1 cellular context compared by ENCODE assay signal in the genomic region with DNA sequence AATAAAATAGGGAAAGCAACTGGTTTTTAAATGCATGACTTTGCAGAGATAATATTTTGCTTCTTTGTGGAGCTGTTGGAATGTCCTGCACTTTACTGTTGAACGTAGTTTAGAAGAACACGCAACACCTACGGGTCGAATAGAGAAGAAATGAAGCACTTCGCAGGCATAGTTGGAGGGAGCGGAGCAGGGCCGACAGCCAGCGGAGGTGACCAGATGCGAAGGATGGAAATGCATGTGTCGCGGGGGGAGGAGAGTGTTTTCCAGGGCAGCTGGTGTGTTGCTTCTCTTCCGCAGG.
TF ChIP-seq lines count a peak whose summit lies in the region.

No MANE protein-coding gene starts in this region.

TF ChIP-seq in K562, 482 proteins besides CTCF, POLR2A, EP300 and RAD21 (continued from another document and continues in another):
- no peak for TF ChIP-seq GTF3C2 (IDR thresholded peaks at IDR 0.05; ENCODE audit: borderline replicate concordance, extremely low read depth, insufficient read length)
- no peak for TF ChIP-seq ZNF3 (CRISPR knock-in tag; IDR thresholded peaks at IDR 0.05)
- TF ChIP-seq, protein P1, sequence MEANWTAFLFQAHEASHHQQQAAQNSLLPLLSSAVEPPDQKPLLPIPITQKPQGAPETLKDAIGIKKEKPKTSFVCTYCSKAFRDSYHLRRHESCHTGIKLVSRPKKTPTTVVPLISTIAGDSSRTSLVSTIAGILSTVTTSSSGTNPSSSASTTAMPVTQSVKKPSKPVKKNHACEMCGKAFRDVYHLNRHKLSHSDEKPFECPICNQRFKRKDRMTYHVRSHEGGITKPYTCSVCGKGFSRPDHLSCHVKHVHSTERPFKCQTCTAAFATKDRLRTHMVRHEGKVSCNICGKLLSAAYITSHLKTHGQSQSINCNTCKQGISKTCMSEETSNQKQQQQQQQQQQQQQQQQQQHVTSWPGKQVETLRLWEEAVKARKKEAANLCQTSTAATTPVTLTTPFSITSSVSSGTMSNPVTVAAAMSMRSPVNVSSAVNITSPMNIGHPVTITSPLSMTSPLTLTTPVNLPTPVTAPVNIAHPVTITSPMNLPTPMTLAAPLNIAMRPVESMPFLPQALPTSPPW (CRISPR knock-in tag; IDR thresholded peaks at IDR 0.05), result 0 out of 2 replicates have a peak, but pooled peaks have one; percentile 38
- no peak for TF ChIP-seq KDM2B (CRISPR knock-in tag; IDR thresholded peaks at IDR 0.05)
- TF ChIP-seq ZNF133 (CRISPR knock-in tag; IDR thresholded peaks at IDR 0.05), result no peak
- TF ChIP-seq RBFOX2 (IDR thresholded peaks at IDR 0.05; ENCODE audit: low read depth, low read length), result no peak
- TF ChIP-seq NCOA2 (IDR thresholded peaks at IDR 0.05; ENCODE audit: partially characterized antibody in 2 of 2), result no peak
- TF ChIP-seq SRSF3 (IDR thresholded peaks at IDR 0.05; ENCODE audit: insufficient read depth, low read length), result no peak
- TF ChIP-seq CBX8 (IDR thresholded peaks at IDR 0.05; ENCODE audit: borderline replicate concordance, extremely low read depth, low read depth, low read length, poor library complexity, severe bottlenecking), result no peak
- TF ChIP-seq ARID1B (IDR thresholded peaks at IDR 0.05), result peak; percentile 28; the same call in 1 of the 2 replicates
- 0 out of 4 replicates have a peak, but pooled peaks of 1 of the 2 experiments have one; percentile 34 for TF ChIP-seq HDAC1 (IDR thresholded peaks at IDR 0.05)
- no peak for TF ChIP-seq HDGF (IDR thresholded peaks at IDR 0.05)
- TF ChIP-seq, protein P2, sequence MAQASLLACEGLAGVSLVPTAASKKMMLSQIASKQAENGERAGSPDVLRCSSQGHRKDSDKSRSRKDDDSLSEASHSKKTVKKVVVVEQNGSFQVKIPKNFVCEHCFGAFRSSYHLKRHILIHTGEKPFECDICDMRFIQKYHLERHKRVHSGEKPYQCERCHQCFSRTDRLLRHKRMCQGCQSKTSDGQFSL (CRISPR knock-in tag; IDR thresholded peaks at IDR 0.05), result no peak
- TF ChIP-seq, protein P2 (tag; IDR thresholded peaks at IDR 0.05), result no peak
- TF ChIP-seq RBBP5 (IDR thresholded peaks at IDR 0.05; ENCODE audit: borderline replicate concordance, insufficient read depth, low read length, poor library complexity, severe bottlenecking), result no peak
- no peak for TF ChIP-seq BACH1 (tag; IDR thresholded peaks at IDR 0.05)
- TF ChIP-seq, protein P3, sequence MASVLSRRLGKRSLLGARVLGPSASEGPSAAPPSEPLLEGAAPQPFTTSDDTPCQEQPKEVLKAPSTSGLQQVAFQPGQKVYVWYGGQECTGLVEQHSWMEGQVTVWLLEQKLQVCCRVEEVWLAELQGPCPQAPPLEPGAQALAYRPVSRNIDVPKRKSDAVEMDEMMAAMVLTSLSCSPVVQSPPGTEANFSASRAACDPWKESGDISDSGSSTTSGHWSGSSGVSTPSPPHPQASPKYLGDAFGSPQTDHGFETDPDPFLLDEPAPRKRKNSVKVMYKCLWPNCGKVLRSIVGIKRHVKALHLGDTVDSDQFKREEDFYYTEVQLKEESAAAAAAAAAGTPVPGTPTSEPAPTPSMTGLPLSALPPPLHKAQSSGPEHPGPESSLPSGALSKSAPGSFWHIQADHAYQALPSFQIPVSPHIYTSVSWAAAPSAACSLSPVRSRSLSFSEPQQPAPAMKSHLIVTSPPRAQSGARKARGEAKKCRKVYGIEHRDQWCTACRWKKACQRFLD (CRISPR knock-in tag; IDR thresholded peaks at IDR 0.05), result no peak
- no peak for TF ChIP-seq TFE3 (CRISPR knock-in tag; IDR thresholded peaks at IDR 0.05)
- no peak for TF ChIP-seq RUNX1 (IDR thresholded peaks at IDR 0.05; ENCODE audit: low read depth)
- no peak for TF ChIP-seq PRPF4 (IDR thresholded peaks at IDR 0.05; ENCODE audit: insufficient read depth, low read depth, low read length, poor library complexity, severe bottlenecking)
- TF ChIP-seq MTA2 (IDR thresholded peaks at IDR 0.05; ENCODE audit: low read depth), result no peak
- TF ChIP-seq SP2 (IDR thresholded peaks at IDR 0.05; ENCODE audit: extremely low read depth, low read depth, low read length, poor library complexity, severe bottlenecking), result no peak
- peak; percentile 46 for TF ChIP-seq BRD9 (IDR thresholded peaks at IDR 0.05; ENCODE audit: low read depth, partially characterized antibody)
- TF ChIP-seq ZFP30 (CRISPR knock-in tag; IDR thresholded peaks at IDR 0.05; ENCODE audit: borderline replicate concordance), result no peak
- no peak for TF ChIP-seq HDAC8 (tag; IDR thresholded peaks at IDR 0.05)
- TF ChIP-seq NCOR1 (IDR thresholded peaks at IDR 0.05), result no peak
- no peak for TF ChIP-seq NFXL1 (CRISPR knock-in tag; IDR thresholded peaks at IDR 0.05)
- TF ChIP-seq NFIC (IDR thresholded peaks at IDR 0.05), result 0 out of 2 replicates have a peak, but pooled peaks have one; percentile 3
- no peak for TF ChIP-seq ATF7 (IDR thresholded peaks at IDR 0.05)
- TF ChIP-seq, protein P4, sequence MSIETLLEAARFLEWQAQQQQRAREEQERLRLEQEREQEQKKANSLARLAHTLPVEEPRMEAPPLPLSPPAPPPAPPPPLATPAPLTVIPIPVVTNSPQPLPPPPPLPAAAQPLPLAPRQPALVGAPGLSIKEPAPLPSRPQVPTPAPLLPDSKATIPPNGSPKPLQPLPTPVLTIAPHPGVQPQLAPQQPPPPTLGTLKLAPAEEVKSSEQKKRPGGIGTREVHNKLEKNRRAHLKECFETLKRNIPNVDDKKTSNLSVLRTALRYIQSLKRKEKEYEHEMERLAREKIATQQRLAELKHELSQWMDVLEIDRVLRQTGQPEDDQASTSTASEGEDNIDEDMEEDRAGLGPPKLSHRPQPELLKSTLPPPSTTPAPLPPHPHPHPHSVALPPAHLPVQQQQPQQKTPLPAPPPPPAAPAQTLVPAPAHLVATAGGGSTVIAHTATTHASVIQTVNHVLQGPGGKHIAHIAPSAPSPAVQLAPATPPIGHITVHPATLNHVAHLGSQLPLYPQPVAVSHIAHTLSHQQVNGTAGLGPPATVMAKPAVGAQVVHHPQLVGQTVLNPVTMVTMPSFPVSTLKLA (conservative IDR thresholded peaks at IDR 0.05), result peak in 1 of 2 experiments; percentile 43; a peak in 1 of 4 replicates
- TF ChIP-seq HSF4 (CRISPR knock-in tag; IDR thresholded peaks at IDR 0.05; ENCODE audit: borderline replicate concordance), result no peak
- TF ChIP-seq ZNF24 (IDR thresholded peaks at IDR 0.05), result peak; percentile 68; the same call in 1 of the 2 replicates
- TF ChIP-seq SMARCA4 (IDR thresholded peaks at IDR 0.05), result peak; percentile 40; the same call in 1 of the 2 replicates
- TF ChIP-seq, protein P5, sequence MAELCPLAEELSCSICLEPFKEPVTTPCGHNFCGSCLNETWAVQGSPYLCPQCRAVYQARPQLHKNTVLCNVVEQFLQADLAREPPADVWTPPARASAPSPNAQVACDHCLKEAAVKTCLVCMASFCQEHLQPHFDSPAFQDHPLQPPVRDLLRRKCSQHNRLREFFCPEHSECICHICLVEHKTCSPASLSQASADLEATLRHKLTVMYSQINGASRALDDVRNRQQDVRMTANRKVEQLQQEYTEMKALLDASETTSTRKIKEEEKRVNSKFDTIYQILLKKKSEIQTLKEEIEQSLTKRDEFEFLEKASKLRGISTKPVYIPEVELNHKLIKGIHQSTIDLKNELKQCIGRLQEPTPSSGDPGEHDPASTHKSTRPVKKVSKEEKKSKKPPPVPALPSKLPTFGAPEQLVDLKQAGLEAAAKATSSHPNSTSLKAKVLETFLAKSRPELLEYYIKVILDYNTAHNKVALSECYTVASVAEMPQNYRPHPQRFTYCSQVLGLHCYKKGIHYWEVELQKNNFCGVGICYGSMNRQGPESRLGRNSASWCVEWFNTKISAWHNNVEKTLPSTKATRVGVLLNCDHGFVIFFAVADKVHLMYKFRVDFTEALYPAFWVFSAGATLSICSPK (IDR thresholded peaks at IDR 0.05; ENCODE audit: borderline replicate concordance), result no peak; the same call in 1 of the 2 replicates
- TF ChIP-seq NR2C2 (CRISPR knock-in tag; IDR thresholded peaks at IDR 0.05), result no peak
- TF ChIP-seq NR2C2 (tag; IDR thresholded peaks at IDR 0.05), result no peak; the same call in 1 of the 2 replicates
- TF ChIP-seq, protein P6, sequence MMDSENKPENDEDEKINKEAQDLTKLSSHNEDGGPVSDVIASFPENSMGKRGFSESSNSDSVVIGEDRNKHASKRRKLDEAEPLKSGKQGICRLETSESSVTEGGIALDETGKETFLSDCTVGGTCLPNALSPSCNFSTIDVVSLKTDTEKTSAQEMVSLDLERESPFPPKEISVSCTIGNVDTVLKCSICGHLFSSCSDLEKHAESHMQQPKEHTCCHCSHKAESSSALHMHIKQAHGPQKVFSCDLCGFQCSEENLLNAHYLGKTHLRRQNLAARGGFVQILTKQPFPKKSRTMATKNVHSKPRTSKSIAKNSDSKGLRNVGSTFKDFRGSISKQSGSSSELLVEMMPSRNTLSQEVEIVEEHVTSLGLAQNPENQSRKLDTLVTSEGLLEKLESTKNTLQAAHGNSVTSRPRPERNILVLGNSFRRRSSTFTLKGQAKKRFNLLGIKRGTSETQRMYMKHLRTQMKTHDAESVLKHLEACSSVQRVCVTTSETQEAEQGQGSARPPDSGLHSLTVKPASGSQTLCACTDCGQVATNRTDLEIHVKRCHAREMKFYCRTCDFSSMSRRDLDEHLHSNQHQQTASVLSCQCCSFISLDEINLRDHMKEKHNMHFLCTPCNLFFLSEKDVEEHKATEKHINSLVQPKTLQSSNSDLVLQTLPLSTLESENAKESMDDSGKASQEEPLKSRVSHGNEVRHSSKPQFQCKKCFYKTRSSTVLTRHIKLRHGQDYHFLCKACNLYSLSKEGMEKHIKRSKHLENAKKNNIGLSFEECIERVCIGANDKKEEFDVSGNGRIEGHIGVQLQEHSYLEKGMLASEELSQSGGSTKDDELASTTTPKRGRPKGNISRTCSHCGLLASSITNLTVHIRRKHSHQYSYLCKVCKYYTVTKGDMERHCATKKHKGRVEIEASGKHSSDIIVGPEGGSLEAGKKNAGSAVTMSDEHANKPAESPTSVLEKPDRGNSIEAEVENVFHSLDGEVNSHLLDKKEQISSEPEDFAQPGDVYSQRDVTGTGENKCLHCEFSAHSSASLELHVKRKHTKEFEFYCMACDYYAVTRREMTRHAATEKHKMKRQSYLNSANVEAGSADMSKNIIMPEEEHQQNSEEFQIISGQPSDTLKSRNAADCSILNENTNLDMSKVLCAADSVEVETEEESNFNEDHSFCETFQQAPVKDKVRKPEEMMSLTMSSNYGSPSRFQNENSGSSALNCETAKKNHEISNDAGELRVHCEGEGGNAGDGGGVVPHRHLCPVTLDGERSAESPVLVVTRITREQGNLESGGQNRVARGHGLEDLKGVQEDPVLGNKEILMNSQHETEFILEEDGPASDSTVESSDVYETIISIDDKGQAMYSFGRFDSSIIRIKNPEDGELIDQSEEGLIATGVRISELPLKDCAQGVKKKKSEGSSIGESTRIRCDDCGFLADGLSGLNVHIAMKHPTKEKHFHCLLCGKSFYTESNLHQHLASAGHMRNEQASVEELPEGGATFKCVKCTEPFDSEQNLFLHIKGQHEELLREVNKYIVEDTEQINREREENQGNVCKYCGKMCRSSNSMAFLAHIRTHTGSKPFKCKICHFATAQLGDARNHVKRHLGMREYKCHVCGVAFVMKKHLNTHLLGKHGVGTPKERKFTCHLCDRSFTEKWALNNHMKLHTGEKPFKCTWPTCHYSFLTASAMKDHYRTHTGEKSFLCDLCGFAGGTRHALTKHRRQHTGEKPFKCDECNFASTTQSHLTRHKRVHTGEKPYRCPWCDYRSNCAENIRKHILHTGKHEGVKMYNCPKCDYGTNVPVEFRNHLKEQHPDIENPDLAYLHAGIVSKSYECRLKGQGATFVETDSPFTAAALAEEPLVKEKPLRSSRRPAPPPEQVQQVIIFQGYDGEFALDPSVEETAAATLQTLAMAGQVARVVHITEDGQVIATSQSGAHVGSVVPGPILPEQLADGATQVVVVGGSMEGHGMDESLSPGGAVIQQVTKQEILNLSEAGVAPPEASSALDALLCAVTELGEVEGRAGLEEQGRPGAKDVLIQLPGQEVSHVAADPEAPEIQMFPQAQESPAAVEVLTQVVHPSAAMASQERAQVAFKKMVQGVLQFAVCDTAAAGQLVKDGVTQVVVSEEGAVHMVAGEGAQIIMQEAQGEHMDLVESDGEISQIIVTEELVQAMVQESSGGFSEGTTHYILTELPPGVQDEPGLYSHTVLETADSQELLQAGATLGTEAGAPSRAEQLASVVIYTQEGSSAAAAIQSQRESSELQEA (IDR thresholded peaks at IDR 0.05; ENCODE audit: low read depth), result no peak
- TF ChIP-seq KDM5B (IDR thresholded peaks at IDR 0.05; ENCODE audit: insufficient replicate concordance, low read depth, low read length), result peak; percentile 66
- TF ChIP-seq MXI1 (IDR thresholded peaks at IDR 0.05; ENCODE audit: low read depth, low read length), result no peak
- no peak for TF ChIP-seq ZNF695 (CRISPR knock-in tag; IDR thresholded peaks at IDR 0.05)
- no peak for TF ChIP-seq ZFP1 (CRISPR knock-in tag; IDR thresholded peaks at IDR 0.05)
- TF ChIP-seq EP400 (IDR thresholded peaks at IDR 0.05), result 0 out of 2 replicates have a peak, but pooled peaks have one; percentile 44
- no peak for TF ChIP-seq MCM5 (IDR thresholded peaks at IDR 0.05; ENCODE audit: low read depth)
- no peak for TF ChIP-seq E2F3 (CRISPR knock-in tag; IDR thresholded peaks at IDR 0.05)
- TF ChIP-seq ZNF124 (CRISPR knock-in tag; IDR thresholded peaks at IDR 0.05), result no peak
